In genomic region chr1:102640872-102641271, GRCh38 we compare ENCODE assay signal across 35 cellular contexts.
"Had no signal": no experiment of that assay in that cellular context is flagged by ENCODE, and none has a peak within 500 bp of the region (broad histone marks: within the 10 kb centered on the region; RNA-seq: fewer than 3 reads in every experiment).

No MANE protein-coding gene starts in this region.

- H3K4me1 ChIP-seq: ascending aorta, Peyer's patch, SJSA1 had no signal

- H3K36me3 ChIP-seq: ascending aorta, Peyer's patch, SJSA1, WERI-Rb-1 had no signal

- DNase-seq: activated CD4-positive, alpha-beta memory T cell treated with anti-CD3 and anti-CD28 coated beads, Interleukin-2, amount 10 ng/mL, durations not matched to agents 7 days and 5 days; activated CD4-positive, alpha-beta T cell treated with anti-CD3 and anti-CD28 coated beads for 1 hour; activated CD4-positive, alpha-beta T cell treated with anti-CD3 and anti-CD28 coated beads for 48 hours; activated CD4-positive, CD25-positive, alpha-beta regulatory T cell; activated CD8-positive, alpha-beta memory T cell treated with anti-CD3 and anti-CD28 coated beads for 24 hours; activated CD8-positive, alpha-beta memory T cell treated with anti-CD3 and anti-CD28 coated beads, Interleukin-2, amount 10 ng/mL, durations not matched to agents 7 days and 5 days; activated CD8-positive, alpha-beta memory T cell treated with anti-CD3 and anti-CD28 coated beads, Interleukin-2, amount 50 U/mL, for 48 hours; activated effector memory CD4-positive, alpha-beta T cell treated with Interleukin-2 at 50 U/mL for 16 hours; activated naive CD4-positive, alpha-beta T cell treated with anti-CD3 and anti-CD28 coated beads, Interleukin-2, amount 10 ng/mL, durations not matched to agents 7 days and 5 days; activated T-cell treated with anti-CD3 and anti-CD28 coated beads, Interleukin-2, amount 50 U/mL, for 48 hours; amygdala; central memory CD4-positive, alpha-beta T cell; MM.1S; MV-4-11; NCI-H1092; NCI-H1436 treated with DMSO at 0.1 percent for 48 hours; NCI-H1694 treated with DMSO at 0.1 percent for 48 hours; NCI-H2029; NCI-H510A; NCI-H69; PC-3; Peyer's patch; RPMI8226; SHP77 treated with DMSO at 0.1 percent for 48 hours; SW 1271; T-helper 1 cell; T-helper 2 cell; T-helper 9 cell; WERI-Rb-1 had no signal

- H3K9me3 ChIP-seq: ascending aorta, Peyer's patch, SJSA1 had no signal

- H3K27me3 ChIP-seq: ascending aorta, Peyer's patch, SJSA1 had no signal

- FAIRE-seq: bronchial epithelial cell, colon had no signal

- H3K27me3 Mint-ChIP-seq: activated CD4-positive, alpha-beta memory T cell treated with anti-CD3 and anti-CD28 coated beads, Interleukin-2, amount 10 ng/mL, durations not matched to agents 7 days and 5 days; activated CD8-positive, alpha-beta memory T cell treated with anti-CD3 and anti-CD28 coated beads, Interleukin-2, amount 10 ng/mL, durations not matched to agents 7 days and 5 days; activated naive CD4-positive, alpha-beta T cell treated with anti-CD3 and anti-CD28 coated beads, Interleukin-2, amount 10 ng/mL, durations not matched to agents 7 days and 5 days; activated naive CD8-positive, alpha-beta T cell; brain had no signal

- H3K27ac ChIP-seq: ascending aorta, Peyer's patch, SJSA1, WERI-Rb-1 had no signal

- ATAC-seq: activated CD8-positive, alpha-beta memory T cell treated with anti-CD3 and anti-CD28 coated beads, Interleukin-2, amount 10 ng/mL, durations not matched to agents 7 days and 5 days; PC-3 had no signal

- H3K4me3 ChIP-seq: ascending aorta, Peyer's patch, SJSA1 had no signal

- H3K9me3 Mint-ChIP-seq: activated CD4-positive, alpha-beta memory T cell treated with anti-CD3 and anti-CD28 coated beads, Interleukin-2, amount 10 ng/mL, durations not matched to agents 7 days and 5 days; activated naive CD4-positive, alpha-beta T cell treated with anti-CD3 and anti-CD28 coated beads, Interleukin-2, amount 10 ng/mL, durations not matched to agents 7 days and 5 days; brain had no signal

- H3K36me3 Mint-ChIP-seq: activated CD8-positive, alpha-beta memory T cell treated with anti-CD3 and anti-CD28 coated beads, Interleukin-2, amount 10 ng/mL, durations not matched to agents 7 days and 5 days; activated naive CD4-positive, alpha-beta T cell treated with anti-CD3 and anti-CD28 coated beads, Interleukin-2, amount 10 ng/mL, durations not matched to agents 7 days and 5 days; activated naive CD8-positive, alpha-beta T cell; brain had no signal

- H3K4me3 Mint-ChIP-seq: activated CD4-positive, alpha-beta memory T cell treated with anti-CD3 and anti-CD28 coated beads, Interleukin-2, amount 10 ng/mL, durations not matched to agents 7 days and 5 days; activated CD8-positive, alpha-beta memory T cell treated with anti-CD3 and anti-CD28 coated beads, Interleukin-2, amount 10 ng/mL, durations not matched to agents 7 days and 5 days; activated naive CD4-positive, alpha-beta T cell treated with anti-CD3 and anti-CD28 coated beads, Interleukin-2, amount 10 ng/mL, durations not matched to agents 7 days and 5 days; activated naive CD8-positive, alpha-beta T cell; brain had no signal

- H3K27ac Mint-ChIP-seq: activated CD4-positive, alpha-beta memory T cell treated with anti-CD3 and anti-CD28 coated beads, Interleukin-2, amount 10 ng/mL, durations not matched to agents 7 days and 5 days; activated CD8-positive, alpha-beta memory T cell treated with anti-CD3 and anti-CD28 coated beads, Interleukin-2, amount 10 ng/mL, durations not matched to agents 7 days and 5 days; activated naive CD4-positive, alpha-beta T cell treated with anti-CD3 and anti-CD28 coated beads, Interleukin-2, amount 10 ng/mL, durations not matched to agents 7 days and 5 days; activated naive CD8-positive, alpha-beta T cell; brain had no signal

- H3K4me1 Mint-ChIP-seq: activated CD4-positive, alpha-beta memory T cell treated with anti-CD3 and anti-CD28 coated beads, Interleukin-2, amount 10 ng/mL, durations not matched to agents 7 days and 5 days; activated CD8-positive, alpha-beta memory T cell treated with anti-CD3 and anti-CD28 coated beads, Interleukin-2, amount 10 ng/mL, durations not matched to agents 7 days and 5 days; activated naive CD4-positive, alpha-beta T cell treated with anti-CD3 and anti-CD28 coated beads, Interleukin-2, amount 10 ng/mL, durations not matched to agents 7 days and 5 days; brain had no signal
